21 cellular contexts compared by ENCODE assay signal in the genomic region with DNA sequence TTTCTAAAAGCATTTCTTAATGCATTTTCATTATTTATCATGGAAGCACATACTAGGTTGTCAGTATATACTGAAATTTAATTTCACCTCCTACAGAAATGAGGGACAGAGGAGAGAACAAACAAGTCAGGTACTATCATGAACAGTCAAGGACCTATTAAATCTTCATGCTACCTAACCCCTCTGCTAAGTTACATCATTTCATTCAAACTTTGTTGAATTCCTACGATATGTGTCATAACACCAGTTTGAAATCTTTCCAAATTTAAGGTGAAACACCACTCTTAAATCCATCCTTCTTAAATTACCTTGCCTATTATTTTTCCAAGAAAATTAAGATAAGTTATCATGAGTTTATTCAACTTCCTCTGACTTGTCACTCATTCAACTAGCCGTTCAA.
DNase-seq lines count a peak whose midpoint lies in the region; ATAC-seq, FAIRE-seq and TF ChIP-seq lines count a peak whose summit lies in the region.
"Had no signal": no experiment of that assay in that cellular context is flagged by ENCODE, and none has a peak within 500 bp of the region (broad histone marks: within the 10 kb centered on the region; RNA-seq: fewer than 3 reads in every experiment).

No MANE protein-coding gene starts in this region.

- H3K9me3 ChIP-seq in RWPE2 (ENCODE audit: severe bottlenecking): no peaks in the 10 kb centered on the region
- H3K9me3 ChIP-seq: thyroid gland had no signal

- H3K27me3 ChIP-seq in RWPE2 (ENCODE audit: insufficient read depth, poor library complexity, severe bottlenecking): no peaks in the 10 kb centered on the region
- H3K27me3 ChIP-seq: brain microvascular endothelial cell, thyroid gland had no signal

- H3K27ac Mint-ChIP-seq in effector memory CD8-positive, alpha-beta T cell: no peak overlapping the region
- H3K27ac Mint-ChIP-seq: activated CD4-positive, alpha-beta T cell treated with anti-CD3 and anti-CD28 coated beads, Interleukin-2, amount 10 ng/mL, durations not matched to agents 24 days and 14 days; activated naive CD4-positive, alpha-beta T cell treated with anti-CD3 and anti-CD28 coated beads for 36 hours; CD14-positive monocyte; HFFc6; T-helper 2 cell treated with Interferon-gamma antibody and Interleukin-4, amounts not matched to agents 5 μg/mL and 100 μg/mL, for 36 hours had no signal

- H3K27ac ChIP-seq in RWPE2 (ENCODE audit: poor library complexity, severe bottlenecking): peak overlapping the region; percentile 54
- H3K27ac ChIP-seq: brain microvascular endothelial cell, thyroid gland had no signal

- H3K4me1 Mint-ChIP-seq in effector memory CD8-positive, alpha-beta T cell (ENCODE audit: low read depth in 2 of 2): peaks cover 35 to 39% of the 10 kb centered on the region in 2 donors

- ATAC-seq in RWPE2 (ENCODE audit: low read depth): peak; percentile 90
- no peak for ATAC-seq in HG02840 (IDR thresholded peaks at IDR 0.05; ENCODE audit: low FRiP score, unreplicated experiment)
- ATAC-seq in HG03439 (IDR thresholded peaks at IDR 0.05; ENCODE audit: unreplicated experiment): no peak
- ATAC-seq in effector memory CD8-positive, alpha-beta T cell (replicated peaks): no peak
- ATAC-seq: left ventricle myocardium superior had no signal

- H3K4me1 ChIP-seq in RWPE2 (ENCODE audit: insufficient read depth, poor library complexity, severe bottlenecking): peaks cover 24% of the 10 kb centered on the region
- H3K4me1 ChIP-seq: thyroid gland had no signal

- H3K36me3 ChIP-seq in RWPE2 (ENCODE audit: low read depth): no peaks in the 10 kb centered on the region
- H3K36me3 ChIP-seq: brain microvascular endothelial cell, thyroid gland had no signal

- H3K36me3 Mint-ChIP-seq in effector memory CD8-positive, alpha-beta T cell (ENCODE audit: insufficient read depth): no peaks in the 10 kb centered on the region

- no peak overlapping the region for H3K4me3 ChIP-seq in RWPE2 (ENCODE audit: severe bottlenecking)
- H3K4me3 ChIP-seq: thyroid gland had no signal

- H3K9me3 Mint-ChIP-seq in effector memory CD8-positive, alpha-beta T cell: no peaks in the 10 kb centered on the region
- H3K9me3 Mint-ChIP-seq: activated CD4-positive, alpha-beta T cell treated with anti-CD3 and anti-CD28 coated beads, Interleukin-2, amount 10 ng/mL, durations not matched to agents 24 days and 14 days had no signal

- no peak for TF ChIP-seq CTCF in RWPE2 (IDR thresholded peaks at IDR 0.05; ENCODE audit: poor library complexity, severe bottlenecking)

- peak; percentile 24 for DNase-seq in HS-27A (ENCODE audit: low read depth)
- DNase-seq in RWPE2 (ENCODE audit: low spot score): no peak
- peak; percentile 2 for DNase-seq in dermis blood vessel endothelial cell
- peak; percentile 17 for DNase-seq in urothelium cell line (ENCODE audit: low spot score)
- DNase-seq in effector memory CD8-positive, alpha-beta T cell: no peak
- DNase-seq: activated CD4-positive, alpha-beta T cell treated with anti-CD3 and anti-CD28 coated beads, Interleukin-2, amount 10 ng/mL, durations not matched to agents 24 days and 14 days; activated naive CD4-positive, alpha-beta T cell treated with anti-CD3 and anti-CD28 coated beads for 36 hours; brain microvascular endothelial cell; DMS53; effector CD8-positive, alpha-beta T cell; HFFc6; KBM-7; left ventricle myocardium superior; NCI-H1417 treated with DMSO at 0.1 percent for 48 hours; NCI-H2227 treated with DMSO at 0.1 percent for 48 hours; SIG-M5; thyroid gland had no signal

- no peak for FAIRE-seq in urothelium cell line (lab: Jason Lieb, UNC)

- no peak overlapping the region for H3K4me3 Mint-ChIP-seq in effector memory CD8-positive, alpha-beta T cell
- H3K4me3 Mint-ChIP-seq: activated CD4-positive, alpha-beta T cell treated with anti-CD3 and anti-CD28 coated beads, Interleukin-2, amount 10 ng/mL, durations not matched to agents 24 days and 14 days; activated naive CD4-positive, alpha-beta T cell treated with anti-CD3 and anti-CD28 coated beads for 36 hours; CD14-positive monocyte; HFFc6; T-helper 2 cell treated with Interferon-gamma antibody and Interleukin-4, amounts not matched to agents 5 μg/mL and 100 μg/mL, for 36 hours had no signal

- no peaks in the 10 kb centered on the region for H3K27me3 Mint-ChIP-seq in effector memory CD8-positive, alpha-beta T cell
- H3K27me3 Mint-ChIP-seq: activated CD4-positive, alpha-beta T cell treated with anti-CD3 and anti-CD28 coated beads, Interleukin-2, amount 10 ng/mL, durations not matched to agents 24 days and 14 days had no signal

Comparison
In these comparisons a context has a peak if more than half of its experiments do, and no peak if none do; other contexts are left out.
1. DNase-seq: peak in HS-27A (single experiment), dermis blood vessel endothelial cell (single experiment) and urothelium cell line (single experiment); none in RWPE2 (single experiment) and effector memory CD8-positive, alpha-beta T cell (0 of 3).